13 cellular contexts compared by ENCODE assay signal in genomic region chr1:180888870-180889269, GRCh38. TPM values are rescaled to one million over a fixed set of nuclear protein-coding genes. Genes with fewer than 3 reads are reported as not detected.
A peak's percentile ranks its signal among the peaks of the same experiment; 100 is the strongest.
DNase-seq lines count a peak whose midpoint lies in the region; ATAC-seq and TF ChIP-seq lines count a peak whose summit lies in the region.
"Had no signal": no experiment of that assay in that cellular context is flagged by ENCODE, and none has a peak within 500 bp of the region (broad histone marks: within the 10 kb centered on the region; RNA-seq: fewer than 3 reads in every experiment).

No MANE protein-coding gene starts in this region.

- POLR2A ChIA-PET in activated CD8-positive, alpha-beta T cell treated with anti-CD3 and anti-CD28 coated beads for 36 hours (lab: Charles Lee), result no interaction called here

- H3K4me2 ChIP-seq in H9 (ENCODE audit: insufficient read depth, insufficient read length, low read length), result no peak overlapping the region

- WGBS in H9 (ENCODE audit: extremely low coverage, insufficient read length, low lambda C conversion rate), result no CpG with 5 or more reads among the region's 1 CpG

- no peak overlapping the region for H4K5ac ChIP-seq in H9 (ENCODE audit: insufficient read length, low read depth, low read length)

- no peak overlapping the region for H4K91ac ChIP-seq in H9 (ENCODE audit: insufficient read length, low read depth, low read length)

- H3K79me1 ChIP-seq in H9 (ENCODE audit: insufficient read depth, low read depth, low read length, poor library complexity, severe bottlenecking), result no peaks in the 10 kb centered on the region

- H3K14ac ChIP-seq in H9 (ENCODE audit: insufficient read depth, low read length), result no peak overlapping the region

- no peak overlapping the region for H2BK5ac ChIP-seq in H9 (ENCODE audit: insufficient read length, low read length)

- H2BK15ac ChIP-seq in H9 (ENCODE audit: low read depth, low read length), result no peak overlapping the region

- no peak overlapping the region for H2BK12ac ChIP-seq in H9 (ENCODE audit: insufficient read length, low read depth, low read length)

- no peak overlapping the region for H2BK120ac ChIP-seq in H9 (ENCODE audit: low read depth, low read length, poor library complexity, severe bottlenecking)

- peak; percentile 66 for DNase-seq in MV-4-11 (lab: John Stamatoyannopoulos, UW)
- DNase-seq in activated CD8-positive, alpha-beta memory T cell treated with anti-CD3 and anti-CD28 coated beads for 24 hours, result no peak
- no peak for DNase-seq in activated CD8-positive, alpha-beta T cell treated with anti-CD3 and anti-CD28 coated beads for 36 hours
- no peak for DNase-seq in UCSD-AML1 (lab: John Stamatoyannopoulos, UW; ENCODE audit: unreplicated experiment)
- DNase-seq in H9, result no peak
- DNase-seq: activated naive CD4-positive, alpha-beta T cell treated with Interleukin-2 at 50 U/mL for 16 hours; AML-193; NCI-H2171 treated with DMSO at 0.1 percent for 48 hours; T-helper 2 cell had no signal

- no peak overlapping the region for H2BK20ac ChIP-seq in H9 (ENCODE audit: low read depth, low read length, poor library complexity, severe bottlenecking)

- no peak overlapping the region for H2AFZ ChIP-seq in H9 (ENCODE audit: low read length)

- H3K27me3 Mint-ChIP-seq in activated CD8-positive, alpha-beta T cell treated with anti-CD3 and anti-CD28 coated beads for 36 hours, result no peaks in the 10 kb centered on the region
- no peaks in the 10 kb centered on the region for H3K27me3 Mint-ChIP-seq in H9 (ENCODE audit: low read depth)

- H3K18ac ChIP-seq in H9 (ENCODE audit: insufficient read length, low read depth, low read length), result no peak overlapping the region

- peaks cover 5% of the 10 kb centered on the region for H3K4me1 Mint-ChIP-seq in activated CD8-positive, alpha-beta T cell treated with anti-CD3 and anti-CD28 coated beads for 36 hours (ENCODE audit: low read depth)
- peaks cover 0 to 2% of the 10 kb centered on the region in 2 experiments; a peak in 2 of 4 replicates for H3K4me1 Mint-ChIP-seq in H9

- H4K20me1 ChIP-seq in H9 (ENCODE audit: control insufficient read depth, insufficient read depth, insufficient read length), result no peaks in the 10 kb centered on the region

- H3K79me2 ChIP-seq in H9 (ENCODE audit: insufficient read depth, low read length), result no peaks in the 10 kb centered on the region

- no peak for TF ChIP-seq CTCF in activated CD8-positive, alpha-beta T cell treated with anti-CD3 and anti-CD28 coated beads for 36 hours (IDR thresholded peaks at IDR 0.05)
- TF ChIP-seq CTCF in H9 (conservative IDR thresholded peaks at IDR 0.05), result no peak

- H3K27me3 ChIP-seq in H9 (ENCODE audit: insufficient read depth, low read length), result no peaks in the 10 kb centered on the region

- no peak overlapping the region for H3K23ac ChIP-seq in H9 (ENCODE audit: insufficient read length, low read depth, low read length)

- H3K36me3 Mint-ChIP-seq in activated CD8-positive, alpha-beta T cell treated with anti-CD3 and anti-CD28 coated beads for 36 hours (ENCODE audit: low read depth), result peaks cover 1% of the 10 kb centered on the region
- peaks cover 0 to 6% (median 0%) of the 10 kb centered on the region in 3 experiments; a peak in 2 of 7 replicates for H3K36me3 Mint-ChIP-seq in H9 (ENCODE audit: insufficient read depth in 1 of 3, low read depth in 3 of 3)

- H3K27ac ChIP-seq in H9 (ENCODE audit: insufficient read length, low read depth, low read length), result no peak overlapping the region

- no peaks in the 10 kb centered on the region for H3K9me3 ChIP-seq in H9 (ENCODE audit: control insufficient read depth, low read depth, low read length)

- CTCF ChIA-PET in activated CD8-positive, alpha-beta T cell treated with anti-CD3 and anti-CD28 coated beads for 36 hours (lab: Charles Lee), result no interaction called here

- no peak overlapping the region for H3T11ph ChIP-seq in H9 (ENCODE audit: low read length)

- no peak overlapping the region for H2AK5ac ChIP-seq in H9 (ENCODE audit: insufficient read length, low read length)

- intact Hi-C loops in activated CD8-positive, alpha-beta T cell treated with anti-CD3 and anti-CD28 coated beads for 36 hours (cut with micrococcal nuclease), result no loop called here

- H3K23me2 ChIP-seq in H9 (ENCODE audit: insufficient read length, low read depth, low read length, poor library complexity, severe bottlenecking), result no peaks in the 10 kb centered on the region

- no peak overlapping the region for H4K8ac ChIP-seq in H9 (replicated peaks; ENCODE audit: insufficient read length, low read depth, low read length)

- no peaks in the 10 kb centered on the region for H3K9me3 Mint-ChIP-seq in activated CD8-positive, alpha-beta T cell treated with anti-CD3 and anti-CD28 coated beads for 36 hours
- H3K9me3 Mint-ChIP-seq in H9, result no peaks in the 10 kb centered on the region

- H3K4ac ChIP-seq in H9 (ENCODE audit: low read depth, low read length), result no peak overlapping the region

- H3K4me1 ChIP-seq in H9 (ENCODE audit: insufficient read depth, low read length), result no peaks in the 10 kb centered on the region

- ATAC-seq in GM18498 (IDR thresholded peaks at IDR 0.05; ENCODE audit: unreplicated experiment) (peak; percentile 86), GM19463 (IDR thresholded peaks at IDR 0.05; ENCODE audit: unreplicated experiment) (peak; percentile 85), HG02798 (IDR thresholded peaks at IDR 0.05; ENCODE audit: poor library complexity, unreplicated experiment) (peak; percentile 51)
- ATAC-seq in activated CD8-positive, alpha-beta T cell treated with anti-CD3 and anti-CD28 coated beads for 36 hours, result no peak
- ATAC-seq: Panc1 had no signal

- no peak overlapping the region for H3K27ac Mint-ChIP-seq in activated CD8-positive, alpha-beta T cell treated with anti-CD3 and anti-CD28 coated beads for 36 hours
- H3K27ac Mint-ChIP-seq in H9, result no peak overlapping the region

- no peak overlapping the region for H3K9ac ChIP-seq in H9 (ENCODE audit: extremely low read depth, insufficient read length, low read length)

- H3K4me3 Mint-ChIP-seq in activated CD8-positive, alpha-beta T cell treated with anti-CD3 and anti-CD28 coated beads for 36 hours, result no peak overlapping the region
- no peak overlapping the region for H3K4me3 Mint-ChIP-seq in H9

- H3K56ac ChIP-seq in H9 (ENCODE audit: insufficient read length, low read depth, low read length), result no peak overlapping the region

RNA-seq across cellular contexts. Expression of gene KIAA1614, which starts 23.8 kb away (rescaled TPM):
- under 1 TPM in 1 of 2 experiments, not detected in 1; 0.18 TPM for total RNA-seq in activated CD8-positive, alpha-beta T cell treated with anti-CD3 and anti-CD28 coated beads for 36 hours
- 0.88 and 1.3 TPM in 2 replicates for total RNA-seq in H9 (2021)
